In genomic region chr11:123059056-123059920, GRCh38 we compare ENCODE assay signal across 8 cellular contexts. TPM values are rescaled to one million over a fixed set of nuclear protein-coding genes. Genes with fewer than 3 reads are reported as not detected.
DNase-seq lines count a peak whose midpoint lies in the region; ATAC-seq and TF ChIP-seq lines count a peak whose summit lies in the region.
"Not testable (repeated sequence)": the region's sequence is repeated elsewhere in the genome, so short reads cannot be mapped to it uniquely, and the experiment has no call there.

No MANE protein-coding gene starts in this region.

- peaks cover 46% of the 10 kb centered on the region for H4K20me1 ChIP-seq in SU-DHL-6 (ENCODE audit: low read depth, low read length)

- peaks cover 76% of the 10 kb centered on the region for H3F3A ChIP-seq in SU-DHL-6 (ENCODE audit: insufficient read depth)

- not testable (repeated sequence) for TF ChIP-seq CTCF in CD14-positive monocyte (IDR thresholded peaks at IDR 0.05); SU-DHL-6 (IDR thresholded peaks at IDR 0.05; ENCODE audit: insufficient read depth, low read length, poor library complexity, severe bottlenecking); endodermal cell (conservative IDR thresholded peaks at IDR 0.05); neutrophil (IDR thresholded peaks at IDR 0.05); thoracic aorta (IDR thresholded peaks at IDR 0.05)

- not testable (repeated sequence) for H2AFZ ChIP-seq in SU-DHL-6 (ENCODE audit: low read depth, low read length, severe bottlenecking)

- H3K9me2 ChIP-seq in SU-DHL-6 (replicated peaks; ENCODE audit: insufficient read depth, low read length): not testable (repeated sequence)

- H3K27ac Mint-ChIP-seq in CD14-positive monocyte (peak overlapping the region; percentile 17 to 83 (median 61)), endodermal cell (peak overlapping the region; percentile 72)
- H3K27ac Mint-ChIP-seq in activated naive CD8-positive, alpha-beta T cell treated with anti-CD3 and anti-CD28 coated beads, Interleukin-2, amount 10 ng/mL, durations not matched to agents 7 days and 5 days: peak overlapping the region; percentile 100

- H3K9me3 Mint-ChIP-seq in CD14-positive monocyte; activated naive CD8-positive, alpha-beta T cell treated with anti-CD3 and anti-CD28 coated beads, Interleukin-2, amount 10 ng/mL, durations not matched to agents 7 days and 5 days; endodermal cell: not testable (repeated sequence)

- H3K9me3 ChIP-seq in SU-DHL-6 (ENCODE audit: insufficient read depth, low read length); endodermal cell (ENCODE audit: control insufficient read depth, low read length); neutrophil; thoracic aorta: not testable (repeated sequence)

- H3K36me3 Mint-ChIP-seq in CD14-positive monocyte: peaks cover 59% of the 10 kb centered on the region in 2 donors
- peaks cover 70% of the 10 kb centered on the region for H3K36me3 Mint-ChIP-seq in activated naive CD8-positive, alpha-beta T cell treated with anti-CD3 and anti-CD28 coated beads, Interleukin-2, amount 10 ng/mL, durations not matched to agents 7 days and 5 days
- peaks cover 63% of the 10 kb centered on the region for H3K36me3 Mint-ChIP-seq in endodermal cell (ENCODE audit: low read depth)

- not testable (repeated sequence) for H3K27me3 ChIP-seq in SU-DHL-6 (ENCODE audit: low read length); endodermal cell (ENCODE audit: control insufficient read depth, insufficient read depth, low read length, poor library complexity, severe bottlenecking); neutrophil; thoracic aorta (replicated peaks; ENCODE audit: insufficient read depth)

- not testable (repeated sequence) for DNase-seq in CD14-positive monocyte (ENCODE audit: low spot score); activated naive CD8-positive, alpha-beta T cell treated with anti-CD3 and anti-CD28 coated beads, Interleukin-2, amount 10 ng/mL, durations not matched to agents 7 days and 5 days; endodermal cell; thoracic aorta (ENCODE audit: low spot score)
- peak; percentile 3 for DNase-seq in HK-2 (ENCODE audit: unreplicated experiment)
- DNase-seq in kidney tubule cell (ENCODE audit: low spot score): peak; percentile 33

- H3K4me1 Mint-ChIP-seq in CD14-positive monocyte (peaks cover 62% of the 10 kb centered on the region), endodermal cell (peaks cover 42% of the 10 kb centered on the region)
- H3K4me1 Mint-ChIP-seq in activated naive CD8-positive, alpha-beta T cell treated with anti-CD3 and anti-CD28 coated beads, Interleukin-2, amount 10 ng/mL, durations not matched to agents 7 days and 5 days: peaks cover 61% of the 10 kb centered on the region

- H3K36me3 ChIP-seq in SU-DHL-6 (ENCODE audit: low read length) (peaks cover 60% of the 10 kb centered on the region), endodermal cell (ENCODE audit: control insufficient read depth, insufficient read depth, low read length) (peaks cover 62% of the 10 kb centered on the region), neutrophil (peaks cover 63% of the 10 kb centered on the region), thoracic aorta (peaks cover 52% of the 10 kb centered on the region)

- H3K4me3 ChIP-seq in SU-DHL-6 (ENCODE audit: insufficient read depth, low read length, poor library complexity, severe bottlenecking): peak overlapping the region; percentile 85
- H3K4me3 ChIP-seq in endodermal cell (ENCODE audit: low read length): peak overlapping the region; percentile 84
- not testable (repeated sequence) for H3K4me3 ChIP-seq in neutrophil (ENCODE audit: low read depth in 1 of 2, low read length in 1 of 2)
- peak overlapping the region; percentile 76 for H3K4me3 ChIP-seq in thoracic aorta

- H3K4me1 ChIP-seq in endodermal cell (ENCODE audit: control insufficient read depth, insufficient read depth, low read length): not testable (repeated sequence)
- peaks cover 36 to 45% of the 10 kb centered on the region in 2 experiments for H3K4me1 ChIP-seq in neutrophil (ENCODE audit: control insufficient read depth in 1 of 2, insufficient read depth in 1 of 2, low read depth in 1 of 2, low read length in 1 of 2)
- H3K4me1 ChIP-seq in thoracic aorta (ENCODE audit: control insufficient read depth in 1 of 2, low read depth in 2 of 2): peaks cover 36 to 55% of the 10 kb centered on the region in 2 donors

- 75 to 79% methylated on average over 13 to 18 of the region's 18 CpGs for WGBS in endodermal cell (ENCODE audit: insufficient coverage in 1 of 2, insufficient read length in 1 of 2), 2 experiments

- peak overlapping the region; percentile 80 for H3K4me2 ChIP-seq in SU-DHL-6 (ENCODE audit: low read depth, low read length, poor library complexity, severe bottlenecking)

- H3K9ac ChIP-seq in SU-DHL-6 (ENCODE audit: low read length) (peak overlapping the region; percentile 97), endodermal cell (ENCODE audit: extremely low read depth, low read length, poor library complexity, severe bottlenecking) (peak overlapping the region; percentile 99)

- H3K27ac ChIP-seq in SU-DHL-6 (ENCODE audit: low read depth, low read length) (0 out of 2 replicates have a peak overlapping the region, but pooled peaks have one; percentile 30), neutrophil (peak overlapping the region; percentile 100), thoracic aorta (peak overlapping the region in 1 of 2 donors; percentile 21)
- H3K27ac ChIP-seq in endodermal cell (ENCODE audit: low read depth, low read length): not testable (repeated sequence)

- POLR2A ChIA-PET in activated naive CD8-positive, alpha-beta T cell treated with anti-CD3 and anti-CD28 coated beads, Interleukin-2, amount 10 ng/mL, durations not matched to agents 7 days and 5 days (lab: Charles Lee): interaction anchor here (0.7 to 12.1 kb wide), 7 partner anchors 11 to 220 kb away, joined by 3 to 178 read pairs (median 4); partner anchors contain the start of gene CRTAM

- H3K79me2 ChIP-seq in SU-DHL-6 (ENCODE audit: insufficient read depth, low read length): peaks cover 35% of the 10 kb centered on the region

- intact Hi-C loops in CD14-positive monocyte (cut with micrococcal nuclease): loop anchor here in 1 of 2 donors (10.0 kb wide), 1 partner anchor 264 kb away; no protein-coding TSS in a partner anchor

- ATAC-seq in activated naive CD8-positive, alpha-beta T cell treated with anti-CD3 and anti-CD28 coated beads, Interleukin-2, amount 10 ng/mL, durations not matched to agents 7 days and 5 days (ENCODE audit: low read depth); thoracic aorta (ENCODE audit: insufficient number of reproducible peaks, low FRiP score, low read depth): not testable (repeated sequence)

- H3K27me3 Mint-ChIP-seq in CD14-positive monocyte (ENCODE audit: low read depth in 3 of 3); activated naive CD8-positive, alpha-beta T cell treated with anti-CD3 and anti-CD28 coated beads, Interleukin-2, amount 10 ng/mL, durations not matched to agents 7 days and 5 days; endodermal cell (ENCODE audit: insufficient read depth): not testable (repeated sequence)

- H3K4me3 Mint-ChIP-seq in CD14-positive monocyte (peak overlapping the region; percentile 94), endodermal cell (peak overlapping the region; percentile 98)
- peak overlapping the region; percentile 98 for H3K4me3 Mint-ChIP-seq in activated naive CD8-positive, alpha-beta T cell treated with anti-CD3 and anti-CD28 coated beads, Interleukin-2, amount 10 ng/mL, durations not matched to agents 7 days and 5 days

RNA-seq across cellular contexts. Expression of gene HSPA8, which starts 2.6 kb away (rescaled TPM):
- polyA plus RNA-seq in CD14-positive monocyte: 100 to 1,000 TPM; 511 to 531 TPM
- 1,000 to 10,000 TPM; 1,098 to 1,132 TPM for total RNA-seq in activated naive CD8-positive, alpha-beta T cell treated with anti-CD3 and anti-CD28 coated beads, Interleukin-2, amount 10 ng/mL, durations not matched to agents 7 days and 5 days
- 1,000 to 10,000 TPM; 1,572 to 1,940 TPM for total RNA-seq in endodermal cell
- polyA plus RNA-seq in endodermal cell (2013, experiment 1 of 2): 1,263 TPM
- 1,225 TPM for polyA plus RNA-seq in endodermal cell (2013, experiment 2 of 2)
- total RNA-seq in thoracic aorta: 100 to 1,000 TPM; 728 to 947 TPM
